ENCODE assay signal across 8 cellular contexts in the genomic region with DNA sequence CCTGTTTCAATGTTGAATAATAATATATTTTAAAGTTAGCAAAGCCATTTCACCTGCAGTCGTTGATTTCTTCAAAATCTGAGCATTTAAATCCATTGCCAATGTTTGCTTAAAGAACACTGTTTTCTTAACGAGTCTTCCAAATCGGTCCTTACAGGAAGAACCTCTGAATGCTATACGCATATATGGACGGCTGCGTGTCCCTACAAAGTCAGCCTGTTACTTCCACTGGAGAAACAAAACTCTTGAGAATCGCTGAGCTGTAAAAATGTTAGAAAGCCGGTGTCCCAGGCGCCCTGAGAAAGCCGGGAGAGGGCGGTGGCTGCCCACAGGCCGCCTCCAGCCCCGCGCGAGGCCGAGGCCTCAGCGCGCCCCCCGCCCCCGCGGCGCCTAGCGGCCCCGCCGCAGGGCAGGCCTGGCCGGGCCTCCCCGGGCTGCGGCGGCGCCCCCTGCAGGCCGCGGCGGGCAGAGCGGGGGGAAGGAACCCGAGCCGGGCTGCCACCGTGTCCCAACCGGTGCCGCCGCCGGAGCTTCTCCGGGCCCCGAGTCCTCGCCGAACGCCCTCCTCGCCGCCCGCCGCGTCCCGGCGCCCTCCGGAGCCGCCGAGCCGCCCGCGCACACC. TPM values are rescaled to one million over a fixed set of nuclear protein-coding genes. Genes with fewer than 3 reads are reported as not detected.
DNase-seq lines count a peak whose midpoint lies in the region; ATAC-seq and TF ChIP-seq lines count a peak whose summit lies in the region.

A gene with protein sequence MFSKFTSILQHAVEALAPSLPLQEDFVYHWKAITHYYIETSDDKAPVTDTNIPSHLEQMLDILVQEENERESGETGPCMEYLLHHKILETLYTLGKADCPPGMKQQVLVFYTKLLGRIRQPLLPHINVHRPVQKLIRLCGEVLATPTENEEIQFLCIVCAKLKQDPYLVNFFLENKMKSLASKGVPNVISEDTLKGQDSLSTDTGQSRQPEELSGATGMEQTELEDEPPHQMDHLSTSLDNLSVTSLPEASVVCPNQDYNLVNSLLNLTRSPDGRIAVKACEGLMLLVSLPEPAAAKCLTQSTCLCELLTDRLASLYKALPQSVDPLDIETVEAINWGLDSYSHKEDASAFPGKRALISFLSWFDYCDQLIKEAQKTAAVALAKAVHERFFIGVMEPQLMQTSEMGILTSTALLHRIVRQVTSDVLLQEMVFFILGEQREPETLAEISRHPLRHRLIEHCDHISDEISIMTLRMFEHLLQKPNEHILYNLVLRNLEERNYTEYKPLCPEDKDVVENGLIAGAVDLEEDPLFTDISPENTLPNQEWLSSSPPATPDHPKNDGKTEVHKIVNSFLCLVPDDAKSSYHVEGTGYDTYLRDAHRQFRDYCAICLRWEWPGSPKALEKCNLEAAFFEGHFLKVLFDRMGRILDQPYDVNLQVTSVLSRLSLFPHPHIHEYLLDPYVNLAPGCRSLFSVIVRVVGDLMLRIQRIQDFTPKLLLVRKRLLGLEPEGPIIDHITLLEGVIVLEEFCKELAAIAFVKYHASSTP (plus strand): TSS at position 488 of the 622 bp plus-strand sequence. CDS start 299 bp downstream, outside the sequence.

- peak; percentile 37; the same call in 1 of the 2 replicates for TF ChIP-seq CTCF in AG04450 (IDR thresholded peaks at IDR 0.05; ENCODE audit: low read depth, low read length)
- TF ChIP-seq CTCF in coronary artery (IDR thresholded peaks at IDR 0.05): peak; percentile 38
- TF ChIP-seq CTCF in left lung (IDR thresholded peaks at IDR 0.05): peak; percentile 34 to 72

- peak within 1 kb of the TSS; percentile 99 for H3K27ac ChIP-seq in AG04450 (ENCODE audit: low read depth, low read length)
- H3K27ac ChIP-seq in coronary artery: peak within 1 kb of the TSS; percentile 98 to 99
- H3K27ac ChIP-seq in left lung: peak within 1 kb of the TSS; percentile 97 to 99

- POLR2A ChIA-PET in AG04450 (lab: Yijun Ruan, JAX): interaction anchor here (0.9 to 2.2 kb wide), 6 partner anchors 12 to 515 kb away, joined by 3 to 12 read pairs (median 4); no protein-coding TSS in a partner anchor

- CTCF ChIA-PET in AG04450 (lab: Charles Lee): interaction anchor here (0.6 to 3.5 kb wide), 43 partner anchors 9 to 872 kb away, joined by 3 to 53 read pairs (median 4); no protein-coding TSS in a partner anchor

- H3K4me1 Mint-ChIP-seq in activated CD4-positive, alpha-beta T cell treated with anti-CD3 and anti-CD28 coated beads, Interleukin-2, amount 10 ng/mL, durations not matched to agents 24 days and 14 days: peaks cover 31% of the 10 kb centered on the region

- H3K27me3 ChIP-seq in AG04450 (ENCODE audit: control insufficient read depth, insufficient read depth, low read length): no peaks in the 10 kb centered on the region
- no peaks in the 10 kb centered on the region for H3K27me3 ChIP-seq in left lung

- H3K4me1 ChIP-seq in left lung: peaks cover 31 to 40% of the 10 kb centered on the region in 2 donors

- peaks cover 17% of the 10 kb centered on the region for H3K36me3 Mint-ChIP-seq in activated CD4-positive, alpha-beta T cell treated with anti-CD3 and anti-CD28 coated beads, Interleukin-2, amount 10 ng/mL, durations not matched to agents 24 days and 14 days (ENCODE audit: low read depth)

- ATAC-seq in GM18517 (IDR thresholded peaks at IDR 0.05; ENCODE audit: unreplicated experiment): peak; percentile 69
- ATAC-seq in HG03025 (IDR thresholded peaks at IDR 0.05; ENCODE audit: low FRiP score, unreplicated experiment): peak; percentile 75
- peak; percentile 95 for ATAC-seq in left lung

- H3K9me3 ChIP-seq in AG04450 (ENCODE audit: control insufficient read depth, insufficient read depth, low read length) (no peaks in the 10 kb centered on the region), left lung (no peaks in the 10 kb centered on the region)

- no peaks in the 10 kb centered on the region for H3K36me3 ChIP-seq in left lung

- H3K4me3 ChIP-seq in AG04450 (ENCODE audit: low read depth, low read length) (peak within 1 kb of the TSS; percentile 79), coronary artery (peak within 1 kb of the TSS; percentile 96), left lung (peak within 1 kb of the TSS; percentile 75 to 83)

- intact Hi-C loops in activated CD4-positive, alpha-beta T cell treated with anti-CD3 and anti-CD28 coated beads, Interleukin-2, amount 10 ng/mL, durations not matched to agents 24 days and 14 days (cut with micrococcal nuclease): loop anchor here (1.0 kb wide), 1 partner anchor 8 kb away; no protein-coding TSS in a partner anchor
- intact Hi-C loops in left lung (cut with DNase I): no loop called here

- DNase-seq in AG04450 (ENCODE audit: low read depth, low spot score) (no peak), NCI-H2227 (lab: John Stamatoyannopoulos, UW; ENCODE audit: unreplicated experiment) (peak; percentile 85), coronary artery (ENCODE audit: low spot score) (peak; percentile 78), left lung (peak; percentile 79 to 97)
- DNase-seq in activated CD4-positive, alpha-beta T cell treated with anti-CD3 and anti-CD28 coated beads, Interleukin-2, amount 10 ng/mL, durations not matched to agents 24 days and 14 days: peak; percentile 97
- peak; percentile 85 for DNase-seq in stimulated activated CD4-positive, alpha-beta T cell treated with anti-CD3 and anti-CD28 coated beads, Interleukin-4, amount 100 ng/mL, for 1 hour

- H3K27me3 Mint-ChIP-seq in activated CD4-positive, alpha-beta T cell treated with anti-CD3 and anti-CD28 coated beads, Interleukin-2, amount 10 ng/mL, durations not matched to agents 24 days and 14 days: peaks cover 21% of the 10 kb centered on the region

- H3K9me3 Mint-ChIP-seq in activated CD4-positive, alpha-beta T cell treated with anti-CD3 and anti-CD28 coated beads, Interleukin-2, amount 10 ng/mL, durations not matched to agents 24 days and 14 days: no peaks in the 10 kb centered on the region

- H3K27ac Mint-ChIP-seq in activated CD4-positive, alpha-beta T cell treated with anti-CD3 and anti-CD28 coated beads, Interleukin-2, amount 10 ng/mL, durations not matched to agents 24 days and 14 days: peak within 1 kb of the TSS; percentile 96

- H3K4me3 Mint-ChIP-seq in activated CD4-positive, alpha-beta T cell treated with anti-CD3 and anti-CD28 coated beads, Interleukin-2, amount 10 ng/mL, durations not matched to agents 24 days and 14 days: peak within 1 kb of the TSS; percentile 91

RNA-seq across cellular contexts. Expression of the gene that starts here (rescaled TPM):
- 19.2 and 27.3 TPM in 2 replicates for polyA plus RNA-seq in AG04450 (2011; rRNA removed)
- 36.2 and 44.8 TPM in 2 replicates for polyA minus RNA-seq in AG04450 (2011; rRNA and poly(A)+ RNA removed)
- total RNA-seq in activated CD4-positive, alpha-beta T cell treated with anti-CD3 and anti-CD28 coated beads, Interleukin-2, amount 10 ng/mL, durations not matched to agents 24 days and 14 days: 24.2 and 24.7 TPM in 2 replicates
- total RNA-seq in left lung: 10 to 100 TPM; 27.7 to 29.4 TPM
